24 cellular contexts compared by ENCODE assay signal in the genomic region with DNA sequence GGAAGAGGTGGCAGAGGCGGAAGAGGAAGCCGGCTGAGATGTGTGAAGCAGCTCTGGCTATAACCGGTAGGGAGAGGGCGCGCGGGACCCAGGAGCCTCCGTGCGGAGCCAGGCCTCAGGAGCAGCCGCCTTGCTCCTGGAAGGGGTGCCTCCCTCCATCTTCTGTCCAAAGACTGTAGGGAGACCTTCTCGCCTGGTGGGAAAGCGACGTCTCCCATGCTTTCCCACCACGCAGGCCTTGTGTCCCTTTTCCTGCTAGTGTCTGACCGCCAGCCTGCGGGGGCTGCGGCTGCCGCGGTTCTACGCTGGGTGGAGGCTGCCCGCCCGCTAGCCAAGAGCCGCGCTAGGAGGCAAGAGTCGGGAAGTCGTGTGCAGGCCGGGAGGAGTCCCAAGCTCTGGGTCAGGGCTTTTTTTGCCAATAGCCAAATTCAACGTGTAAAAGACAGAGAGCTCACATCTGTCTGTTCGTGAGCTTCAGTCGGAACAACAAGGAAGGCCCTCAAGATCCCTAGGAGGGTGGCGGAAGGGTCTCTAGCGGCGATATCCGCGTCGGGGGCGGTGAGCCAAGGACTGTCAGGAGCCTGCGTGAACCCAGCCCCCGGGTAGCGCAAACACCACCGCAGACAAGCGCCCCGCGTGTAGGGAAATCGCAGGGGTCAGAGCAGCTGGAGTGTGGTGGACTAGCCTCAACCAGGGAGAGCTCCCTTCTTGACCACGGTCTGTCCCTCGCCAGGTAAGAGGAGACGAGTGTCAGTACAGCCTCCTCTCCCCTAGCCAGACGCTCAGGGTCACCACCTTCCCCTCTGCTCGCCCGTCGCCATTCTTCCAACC. TPM values are rescaled to one million over a fixed set of nuclear protein-coding genes. Genes with fewer than 3 reads are reported as not detected.
DNase-seq lines count a peak whose midpoint lies in the region; ATAC-seq, FAIRE-seq and TF ChIP-seq lines count a peak whose summit lies in the region.
"Had no signal": no experiment of that assay in that cellular context is flagged by ENCODE, and none has a peak within 500 bp of the region (broad histone marks: within the 10 kb centered on the region; RNA-seq: fewer than 3 reads in every experiment).

No MANE protein-coding gene starts in this region.

- no peak overlapping the region for H3K27ac ChIP-seq in H1 (ENCODE audit: low read depth, low read length)
- no peak overlapping the region for H3K27ac ChIP-seq in lower lobe of right lung
- no peak overlapping the region for H3K27ac ChIP-seq in colonic mucosa
- H3K27ac ChIP-seq: brain microvascular endothelial cell, PC-9, thoracic aorta had no signal

- H3K4ac ChIP-seq in H1 (replicated peaks; ENCODE audit: insufficient read length, low read depth, low read length) = no peak overlapping the region

- H3K36me3 ChIP-seq in H7 (replicated peaks; ENCODE audit: control insufficient read depth, insufficient read depth, low read length) = no peaks in the 10 kb centered on the region
- no peaks in the 10 kb centered on the region for H3K36me3 ChIP-seq in H1 (ENCODE audit: control insufficient read depth in 2 of 4, insufficient read depth in 4 of 4, low read length in 3 of 4)
- no peaks in the 10 kb centered on the region for H3K36me3 ChIP-seq in lower lobe of right lung
- H3K36me3 ChIP-seq in colonic mucosa = no peaks in the 10 kb centered on the region
- H3K36me3 ChIP-seq: brain microvascular endothelial cell, thoracic aorta had no signal

- H3K23me2 ChIP-seq in H1 (ENCODE audit: low read depth, low read length) = no peaks in the 10 kb centered on the region

- ATAC-seq in lower lobe of right lung = no peak
- ATAC-seq: activated CD8-positive, alpha-beta T cell treated with anti-CD3 and anti-CD28 coated beads, Interleukin-2, amount 10 ng/mL, durations not matched to agents 7 days and 5 days had no signal

- peak; percentile 11 for DNase-seq in D721Med (ENCODE audit: insufficient read length, low spot score)
- DNase-seq in H7 = peak; percentile 46
- no peak for DNase-seq in H1 (ENCODE audit: low read depth in 1 of 2, low spot score in 2 of 2)
- DNase-seq in lower lobe of right lung = peak; percentile 39
- no peak for DNase-seq in iPS-NIHi7 (ENCODE audit: extremely low spot score)
- DNase-seq in NCI-H2227 (lab: John Stamatoyannopoulos, UW; ENCODE audit: unreplicated experiment) = no peak
- no peak for DNase-seq in colonic mucosa
- DNase-seq: activated CD4-positive, CD25-positive, alpha-beta regulatory T cell treated with anti-CD3 and anti-CD28 coated beads, Interleukin-2, amount 50 U/mL, for 72 hours; activated CD8-positive, alpha-beta T cell treated with anti-CD3 and anti-CD28 coated beads, Interleukin-2, amount 10 ng/mL, durations not matched to agents 7 days and 5 days; activated effector memory CD4-positive, alpha-beta T cell treated with anti-CD3 and anti-CD28 coated beads, Interleukin-2, amount 50 U/mL, for 16 hours; brain microvascular endothelial cell; Calu3; KG1; naive B cell; NCI-H1436 treated with DMSO at 0.1 percent for 48 hours; NCI-H510A; occipital lobe; PC-9; stimulated activated CD4-positive, alpha-beta T cell treated with anti-CD3 and anti-CD28 coated beads, Interleukin-4, amount 100 ng/mL, for 24 hours; stimulated activated naive CD4-positive, alpha-beta T cell; T-helper 1 cell had no signal

- H3K18ac ChIP-seq in H1 (ENCODE audit: extremely low read depth, low read length) = no peak overlapping the region

- TF ChIP-seq EP300 in H1 (IDR thresholded peaks at IDR 0.05; ENCODE audit: borderline replicate concordance in 1 of 2, low read depth in 2 of 2, low read length in 2 of 2) = no peak

- H3K9me3 ChIP-seq in H1 (ENCODE audit: insufficient read depth in 2 of 2, low read depth in 1 of 2, low read length in 1 of 2) (no peaks in the 10 kb centered on the region), lower lobe of right lung (no peaks in the 10 kb centered on the region), colonic mucosa (no peaks in the 10 kb centered on the region)
- H3K9me3 ChIP-seq: thoracic aorta had no signal

- TF ChIP-seq POLR2A in H1 (IDR thresholded peaks at IDR 0.05; ENCODE audit: control extremely low read depth in 1 of 2, low read depth in 2 of 2, low read length in 2 of 2) = no peak

- no peak for FAIRE-seq in D721Med (lab: Jason Lieb, UNC)
- FAIRE-seq in H1 (lab: Jason Lieb, UNC) = no peak
- FAIRE-seq: colon, TTC549 had no signal

- no peak overlapping the region for H2AFZ ChIP-seq in H1 (ENCODE audit: low read length)
- H2AFZ ChIP-seq: PC-9 had no signal

- H3K23ac ChIP-seq in H1 (ENCODE audit: insufficient read length) = no peak overlapping the region

- no peak overlapping the region for H3K56ac ChIP-seq in H1 (replicated peaks; ENCODE audit: insufficient read length, low read depth, low read length)

- no peak overlapping the region for H2AK5ac ChIP-seq in H1 (ENCODE audit: low read depth, low read length)

- H4K8ac ChIP-seq in H1 (ENCODE audit: extremely low read depth, insufficient read depth, low read length) = peak overlapping the region; percentile 43; the same call in 1 of the 2 replicates

- no peak for TF ChIP-seq RAD21 in H1 (IDR thresholded peaks at IDR 0.05 in 1 of 2, conservative IDR thresholded peaks at IDR 0.05 in 1 of 2; ENCODE audit: low read depth in 2 of 2, low read length in 2 of 2)

- no peak overlapping the region for H3K4me3 ChIP-seq in H7 (ENCODE audit: insufficient read depth, low read depth, low read length)
- no peak overlapping the region for H3K4me3 ChIP-seq in H1 (ENCODE audit: extremely low read depth in 1 of 4, insufficient read depth in 2 of 4, low read depth in 3 of 4, low read length in 4 of 4)
- no peak overlapping the region for H3K4me3 ChIP-seq in lower lobe of right lung
- H3K4me3 ChIP-seq in colonic mucosa = no peak overlapping the region
- H3K4me3 ChIP-seq: PC-9, thoracic aorta had no signal

- H3K79me1 ChIP-seq in H1 (ENCODE audit: low read depth, low read length) = no peaks in the 10 kb centered on the region

- 0 out of 2 replicates have a peak overlapping the region, but pooled peaks have one; percentile 50 for H2BK12ac ChIP-seq in H1 (ENCODE audit: low read depth, low read length)

- no peak overlapping the region for H4K91ac ChIP-seq in H1 (replicated peaks; ENCODE audit: insufficient read length, low read length)

- WGBS in H1 (ENCODE audit: extremely low coverage in 1 of 2, insufficient coverage in 1 of 2, insufficient read length in 1 of 2, insufficient replicate concordance in 2 of 2, low coverage in 1 of 2, low lambda C conversion rate in 2 of 2, missing lambda C conversion rate in 1 of 2), 2 experiments = 96% methylated on average over 44 of the region's 51 CpGs; no CpG with 5 or more reads in 1 of the 2 experiments

- H3K27me3 ChIP-seq in H7 (ENCODE audit: control insufficient read depth, insufficient read depth, low read length) = no peaks in the 10 kb centered on the region
- no peaks in the 10 kb centered on the region for H3K27me3 ChIP-seq in H1 (replicated peaks in 1 of 4; ENCODE audit: control insufficient read depth in 3 of 4, extremely low read depth in 1 of 4, insufficient read depth in 3 of 4, low read length in 3 of 4)
- H3K27me3 ChIP-seq in lower lobe of right lung (ENCODE audit: low read depth) = peaks cover 24% of the 10 kb centered on the region
- no peaks in the 10 kb centered on the region for H3K27me3 ChIP-seq in colonic mucosa

- H3K14ac ChIP-seq in H1 (ENCODE audit: insufficient read length) = no peak overlapping the region

- no peak for TF ChIP-seq CTCF in D721Med (IDR thresholded peaks at IDR 0.05; ENCODE audit: insufficient read depth, missing control alignments)
- no peak for TF ChIP-seq CTCF in H1 (IDR thresholded peaks at IDR 0.05; ENCODE audit: control extremely low read depth in 1 of 3, insufficient read depth in 1 of 3, low read depth in 1 of 3, low read length in 3 of 3)
- no peak for TF ChIP-seq CTCF in lower lobe of right lung (IDR thresholded peaks at IDR 0.05)
- no peak for TF ChIP-seq CTCF in colonic mucosa (IDR thresholded peaks at IDR 0.05)

- H4K20me1 ChIP-seq in H1 (replicated peaks in 1 of 2; ENCODE audit: control insufficient read depth in 1 of 2, insufficient read depth in 2 of 2, low read length in 2 of 2) = no peaks in the 10 kb centered on the region

- no peak overlapping the region for H3K4me2 ChIP-seq in H1 (ENCODE audit: insufficient read depth in 1 of 2, low read depth in 2 of 2, low read length in 2 of 2)
- H3K4me2 ChIP-seq: PC-9 had no signal

- no peak overlapping the region for H2BK120ac ChIP-seq in H1 (replicated peaks; ENCODE audit: low read depth, low read length)

- no peak overlapping the region for H3K9ac ChIP-seq in H1 (replicated peaks in 1 of 4; ENCODE audit: extremely low read depth in 1 of 4, low read depth in 3 of 4, low read length in 3 of 4)
- H3K9ac ChIP-seq in colonic mucosa (ENCODE audit: low read depth in 2 of 2, low read length in 2 of 2) = no peak overlapping the region

- peak overlapping the region; percentile 31; the same call in 1 of the 2 replicates for H2BK15ac ChIP-seq in H1 (ENCODE audit: low read length)

- POLR2A ChIA-PET in H1 (lab: Charles Lee; ENCODE audit: partially characterized antibody) = interaction anchor here (1.1 kb wide), 1 partner anchor 97 kb away, joined by 3 read pairs; no protein-coding TSS in a partner anchor

- H2BK20ac ChIP-seq in H1 (ENCODE audit: low read length) = no peak overlapping the region

- no peak overlapping the region for H2BK5ac ChIP-seq in H1 (ENCODE audit: low read depth, low read length)

- H4K5ac ChIP-seq in H1 (ENCODE audit: insufficient read length, low read depth, low read length) = no peak overlapping the region

- intact Hi-C loops in lower lobe of right lung (cut with DNase I) = no loop called here
- intact Hi-C loops in colonic mucosa (cut with DNase I) = no loop called here

- no peaks in the 10 kb centered on the region for H3K4me1 ChIP-seq in H1 (replicated peaks in 1 of 4; ENCODE audit: control insufficient read depth in 3 of 4, insufficient read depth in 4 of 4, low read length in 3 of 4)
- H3K4me1 ChIP-seq in lower lobe of right lung = no peaks in the 10 kb centered on the region
- H3K4me1 ChIP-seq in colonic mucosa = no peaks in the 10 kb centered on the region

- no peaks in the 10 kb centered on the region for H3K79me2 ChIP-seq in H1 (ENCODE audit: control insufficient read depth in 1 of 2, insufficient read depth in 2 of 2, low read length in 2 of 2)

- CTCF ChIA-PET in H1 (lab: Charles Lee; ENCODE audit: partially characterized antibody) = interaction anchor here (0.7 kb wide), 1 partner anchor 101 kb away, joined by 4 read pairs; no protein-coding TSS in a partner anchor

RNA-seq across cellular contexts. Expression of gene NBPF11, which starts 8.6 kb away (rescaled TPM):
- 4.2 and 7.6 TPM in 2 replicates for total RNA-seq in H7 (2014; rRNA removed; shearing (Covaris generic))
- total RNA-seq in H1 (2021; fragmentation: NEBNext Ultra II Directional; extraction: Animal tissue kit (Norgen Biotek cat#: 25700)) = 7.3 and 8.7 TPM in 2 replicates
- polyA plus RNA-seq in H1 (2011; rRNA removed) = 6.7 and 9.2 TPM in 2 replicates
- polyA plus RNA-seq in H1 (2011; cell fraction: cytosol; rRNA removed) = 8.0 TPM
- 24.7 TPM for polyA plus RNA-seq in H1 (2011; cell fraction: nucleus; rRNA removed)
- polyA plus RNA-seq in H1 (2012, experiment 1 of 2) = 6.8 to 9.9 TPM (median 9.1 TPM) in 4 replicates
- 0.54 TPM for polyA plus RNA-seq in H1 (2012, experiment 2 of 2)
- 8.2 TPM for polyA plus RNA-seq in H1 (2013, experiment 1 of 2)
- polyA plus RNA-seq in H1 (2013, experiment 2 of 2) = 7.3 TPM
- polyA minus RNA-seq in H1 (2011; rRNA and poly(A)+ RNA removed) = 6.8 and 9.4 TPM in 2 replicates
- 3.9 TPM for polyA minus RNA-seq in H1 (2011; cell fraction: cytosol; rRNA and poly(A)+ RNA removed)
- polyA minus RNA-seq in H1 (2011; cell fraction: nucleus; rRNA and poly(A)+ RNA removed) = 12.8 TPM
- total RNA-seq in lower lobe of right lung = 12.4 TPM
- total RNA-seq in colonic mucosa = 1 to 10 TPM; 5.2 to 8.2 TPM

Comparison
In these comparisons a context has a peak if more than half of its experiments do, and no peak if none do; other contexts are left out.
1. DNase-seq: peak in D721Med (single experiment), H7 (single experiment) and lower lobe of right lung (single experiment); none in H1 (0 of 2), iPS-NIHi7 (single experiment), NCI-H2227 (single experiment) and colonic mucosa (single experiment).